ENCODE assay signal across 19 cellular contexts in the genomic region with DNA sequence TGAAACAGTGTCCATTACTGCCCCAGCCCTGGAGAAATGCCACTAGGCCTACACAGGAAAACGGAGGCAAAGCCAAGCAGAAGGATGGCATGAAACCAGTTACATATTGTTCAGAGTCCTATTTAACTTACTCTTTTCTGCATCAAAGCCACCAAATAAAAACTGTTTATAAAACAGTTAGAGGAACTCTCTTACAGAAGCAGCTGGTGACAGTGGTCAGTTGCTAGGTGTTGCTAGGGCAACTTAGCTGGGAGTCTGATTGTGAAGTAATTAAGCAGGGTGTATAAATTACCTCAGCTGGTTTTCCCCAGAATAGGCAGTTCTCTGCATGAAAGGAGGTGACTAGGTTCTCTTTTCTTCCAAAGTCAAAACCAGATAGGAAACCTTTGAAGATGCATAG.
DNase-seq lines count a peak whose midpoint lies in the region; ATAC-seq and TF ChIP-seq lines count a peak whose summit lies in the region.
"Had no signal": no experiment of that assay in that cellular context is flagged by ENCODE, and none has a peak within 500 bp of the region (broad histone marks: within the 10 kb centered on the region; RNA-seq: fewer than 3 reads in every experiment).

No MANE protein-coding gene starts in this region.

- H3K36me3 ChIP-seq in Caco-2 (ENCODE audit: control insufficient read depth, insufficient read depth, low read length) (no peaks in the 10 kb centered on the region), neuronal stem cell (replicated peaks in 1 of 2; ENCODE audit: control insufficient read depth in 2 of 2, insufficient read depth in 2 of 2, low read length in 2 of 2) (no peaks in the 10 kb centered on the region)
- H3K36me3 ChIP-seq: adrenal gland, gastroesophageal sphincter had no signal

- ATAC-seq in GM18909 (IDR thresholded peaks at IDR 0.05; ENCODE audit: poor library complexity, unreplicated experiment) = no peak
- ATAC-seq in GM21576 (IDR thresholded peaks at IDR 0.05; ENCODE audit: unreplicated experiment) = no peak
- ATAC-seq: activated CD8-positive, alpha-beta T cell treated with anti-CD3 and anti-CD28 coated beads, Interleukin-2, amount 10 ng/mL, durations not matched to agents 7 days and 5 days; gastroesophageal sphincter; K562; stimulated activated effector memory CD8-positive, alpha-beta T cell treated with anti-CD3 and anti-CD28 coated beads, Interleukin-12 subunit alpha, Interleukin-12 subunit beta, amount 100 ng/mL, for 72 hours had no signal

- no peak overlapping the region for H2BK12ac ChIP-seq in neuronal stem cell (ENCODE audit: low read length)

- H3K4me3 ChIP-seq in Caco-2 (ENCODE audit: low read depth, low read length) (no peak overlapping the region), neuronal stem cell (ENCODE audit: low read length in 2 of 2) (no peak overlapping the region), coronary artery (no peak overlapping the region)
- H3K4me3 ChIP-seq: adrenal gland, gastroesophageal sphincter, K562, skin epidermis had no signal

- H3K4ac ChIP-seq in neuronal stem cell (ENCODE audit: low read length) = no peak overlapping the region

- no peak overlapping the region for H2BK120ac ChIP-seq in neuronal stem cell (ENCODE audit: low read depth, low read length)

- no peak overlapping the region for H2AFZ ChIP-seq in neuronal stem cell (ENCODE audit: low read length)

- no peak overlapping the region for H4K91ac ChIP-seq in neuronal stem cell (ENCODE audit: low read depth, low read length, poor library complexity)

- H3K27ac ChIP-seq in neuronal stem cell (replicated peaks; ENCODE audit: low read length) (no peak overlapping the region), coronary artery (no peak overlapping the region)
- H3K27ac ChIP-seq: adrenal gland, gastroesophageal sphincter, skin epidermis had no signal

- peaks cover 51% of the 10 kb centered on the region for H3K4me1 ChIP-seq in Caco-2
- peaks cover 0 to 4% of the 10 kb centered on the region in 2 donors for H3K4me1 ChIP-seq in neuronal stem cell (ENCODE audit: control insufficient read depth in 2 of 2, insufficient read depth in 1 of 2, low read depth in 1 of 2, low read length in 2 of 2)
- H3K4me1 ChIP-seq: adrenal gland had no signal

- H3K14ac ChIP-seq in neuronal stem cell (ENCODE audit: low read length) = no peak overlapping the region

- no peak overlapping the region for H2BK15ac ChIP-seq in neuronal stem cell (ENCODE audit: low read length)

- TF ChIP-seq CTCF in Caco-2 (IDR thresholded peaks at IDR 0.05; ENCODE audit: insufficient read depth in 1 of 2, low read depth in 1 of 2, low read length in 1 of 2, severe bottlenecking in 1 of 2, unreplicated experiment in 1 of 2) (no peak), coronary artery (IDR thresholded peaks at IDR 0.05) (no peak)

- no peak overlapping the region for H3K23ac ChIP-seq in neuronal stem cell (ENCODE audit: low read depth, low read length, poor library complexity)

- H3K18ac ChIP-seq in neuronal stem cell (ENCODE audit: low read length) = no peak overlapping the region

- H3K4me2 ChIP-seq in neuronal stem cell (ENCODE audit: insufficient read depth, low read length, poor library complexity, severe bottlenecking) = no peak overlapping the region

- H3K79me1 ChIP-seq in neuronal stem cell (ENCODE audit: low read depth, low read length) = no peaks in the 10 kb centered on the region

- CTCF ChIA-PET in Caco-2 (lab: Charles Lee) = no interaction called here

- H4K8ac ChIP-seq in neuronal stem cell (ENCODE audit: low read depth, low read length) = no peak overlapping the region

- intact Hi-C loops in Caco-2 (cut with micrococcal nuclease; ENCODE audit: unreplicated experiment) = no loop called here

- H3K27me3 ChIP-seq in Caco-2 (replicated peaks; ENCODE audit: control insufficient read depth, insufficient read depth, low read length) = no peaks in the 10 kb centered on the region
- H3K27me3 ChIP-seq in neuronal stem cell (ENCODE audit: control insufficient read depth in 3 of 3, insufficient read depth in 3 of 3, low read depth in 1 of 3, low read length in 3 of 3) = no peaks in the 10 kb centered on the region
- H3K27me3 ChIP-seq: adrenal gland, gastroesophageal sphincter had no signal

- BruUV-seq in Caco-2 (replicated peaks; lab: Mats Ljungman, UMichigan) = no TSS peak

- H3K27ac Mint-ChIP-seq in Caco-2 (ENCODE audit: unreplicated experiment) = peak overlapping the region; percentile 67
- H3K27ac Mint-ChIP-seq: activated CD8-positive, alpha-beta T cell treated with anti-CD3 and anti-CD28 coated beads, Interleukin-2, amount 10 ng/mL, durations not matched to agents 7 days and 5 days; memory B cell; stimulated activated effector memory CD8-positive, alpha-beta T cell treated with anti-CD3 and anti-CD28 coated beads, Interleukin-12 subunit alpha, Interleukin-12 subunit beta, amount 100 ng/mL, for 72 hours had no signal

- H3K9me3 Mint-ChIP-seq in Caco-2 (ENCODE audit: unreplicated experiment) = peaks cover 13% of the 10 kb centered on the region
- H3K9me3 Mint-ChIP-seq: stimulated activated effector memory CD8-positive, alpha-beta T cell treated with anti-CD3 and anti-CD28 coated beads, Interleukin-12 subunit alpha, Interleukin-12 subunit beta, amount 100 ng/mL, for 72 hours had no signal

- WGBS in neuronal stem cell (ENCODE audit: extremely low coverage in 2 of 2, insufficient read length in 2 of 2, insufficient replicate concordance in 1 of 2), 2 donors = no CpG with 5 or more reads among the region's 1 CpG

- no peak for DNase-seq in Caco-2
- peak; percentile 27 for DNase-seq in NCI-H1694 (lab: John Stamatoyannopoulos, UW)
- peak; percentile 15 for DNase-seq in NOMO-1 treated with dmso at 0.1 percent for 144 hours (lab: John Stamatoyannopoulos, UW; ENCODE audit: unreplicated experiment)
- DNase-seq in neuronal stem cell (ENCODE audit: low spot score) = peak; percentile 2
- DNase-seq in coronary artery (ENCODE audit: low spot score) = no peak
- no peak for DNase-seq in iPS-NIHi7 (ENCODE audit: extremely low spot score)
- DNase-seq: activated CD8-positive, alpha-beta T cell treated with anti-CD3 and anti-CD28 coated beads, Interleukin-2, amount 10 ng/mL, durations not matched to agents 7 days and 5 days; adrenal gland; AML-193; cerebellar nuclear complex; DND-41; NCI-H2171 had no signal

- POLR2A ChIA-PET in Caco-2 (lab: Charles Lee) = no interaction called here

- peaks cover 32% of the 10 kb centered on the region for H3K4me1 Mint-ChIP-seq in Caco-2 (ENCODE audit: low read depth, unreplicated experiment)
- H3K4me1 Mint-ChIP-seq: stimulated activated effector memory CD8-positive, alpha-beta T cell treated with anti-CD3 and anti-CD28 coated beads, Interleukin-12 subunit alpha, Interleukin-12 subunit beta, amount 100 ng/mL, for 72 hours had no signal

- no peak overlapping the region for H2BK5ac ChIP-seq in neuronal stem cell (ENCODE audit: low read length)

- H2AK5ac ChIP-seq in neuronal stem cell (ENCODE audit: low read depth, low read length) = no peak overlapping the region

- no peak overlapping the region for H3K4me3 Mint-ChIP-seq in Caco-2 (ENCODE audit: unreplicated experiment)
- H3K4me3 Mint-ChIP-seq: activated CD8-positive, alpha-beta T cell treated with anti-CD3 and anti-CD28 coated beads, Interleukin-2, amount 10 ng/mL, durations not matched to agents 7 days and 5 days; memory B cell; stimulated activated effector memory CD8-positive, alpha-beta T cell treated with anti-CD3 and anti-CD28 coated beads, Interleukin-12 subunit alpha, Interleukin-12 subunit beta, amount 100 ng/mL, for 72 hours had no signal

- no peaks in the 10 kb centered on the region for H3K36me3 Mint-ChIP-seq in Caco-2 (ENCODE audit: insufficient read depth, unreplicated experiment)
- H3K36me3 Mint-ChIP-seq: stimulated activated effector memory CD8-positive, alpha-beta T cell treated with anti-CD3 and anti-CD28 coated beads, Interleukin-12 subunit alpha, Interleukin-12 subunit beta, amount 100 ng/mL, for 72 hours had no signal

- H3K27me3 Mint-ChIP-seq in Caco-2 (ENCODE audit: insufficient read depth, unreplicated experiment) = no peaks in the 10 kb centered on the region
- H3K27me3 Mint-ChIP-seq: memory B cell had no signal

- H3K9me3 ChIP-seq in Caco-2 (peaks cover 5% of the 10 kb centered on the region; the same call in 1 of the 2 replicates), neuronal stem cell (replicated peaks in 1 of 2; ENCODE audit: control insufficient read depth in 2 of 2, insufficient read depth in 1 of 2, low read depth in 1 of 2, low read length in 2 of 2) (no peaks in the 10 kb centered on the region)
- H3K9me3 ChIP-seq: adrenal gland, gastroesophageal sphincter had no signal

- no peak overlapping the region for H3K9ac ChIP-seq in neuronal stem cell (ENCODE audit: low read depth, low read length, poor library complexity)

Comparison
In these comparisons a context has a peak if more than half of its experiments do, and no peak if none do; other contexts are left out.
1. DNase-seq: peak in NCI-H1694 (single experiment), NOMO-1 treated with dmso at 0.1 percent for 144 hours (single experiment) and neuronal stem cell (single experiment); none in Caco-2 (0 of 2), coronary artery (single experiment) and iPS-NIHi7 (single experiment).